10 cellular contexts compared by ENCODE assay signal in the genomic region with DNA sequence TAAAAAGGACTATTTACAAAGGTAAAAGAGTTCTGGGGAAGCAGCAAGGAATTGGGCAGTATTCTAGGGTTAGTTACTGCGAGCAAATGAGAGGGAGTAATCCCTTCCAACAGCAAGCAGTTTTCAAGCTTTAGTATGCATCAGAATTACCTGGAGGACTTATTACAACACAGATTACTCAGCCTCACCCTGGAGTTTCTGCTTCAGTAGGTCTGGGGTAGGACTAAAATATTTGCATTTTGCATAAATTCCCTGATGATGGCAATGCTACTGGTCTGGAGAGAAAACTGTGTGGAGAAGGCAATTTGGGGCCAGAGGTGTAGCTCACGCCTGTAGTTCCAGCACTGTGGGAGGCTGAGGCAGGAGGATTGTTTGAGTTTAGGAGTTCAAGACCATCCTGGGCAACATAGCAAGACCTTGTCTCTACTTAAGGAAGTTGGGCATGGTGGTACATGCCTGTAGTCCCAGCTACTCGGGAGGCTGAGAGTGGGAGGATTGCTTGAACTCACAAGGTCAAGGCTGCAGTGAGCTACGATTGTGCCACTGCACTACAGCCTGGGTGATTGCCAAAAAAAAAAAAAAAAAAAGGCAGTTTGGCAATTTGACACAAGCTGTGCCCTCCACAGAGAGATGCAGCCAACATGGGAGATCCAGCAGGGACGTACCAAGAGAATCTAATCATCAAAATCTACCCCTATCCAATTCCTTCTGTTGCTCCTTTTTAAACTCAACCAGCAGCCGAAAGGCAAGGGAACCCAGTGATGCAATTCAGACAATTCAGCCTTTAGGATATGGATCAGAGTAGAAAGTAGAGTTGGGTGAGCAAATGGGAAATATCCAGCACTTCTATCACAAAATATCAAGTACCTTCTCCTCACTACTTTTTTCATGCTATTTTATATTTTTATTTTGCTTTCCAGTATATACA. TPM values are rescaled to one million over a fixed set of nuclear protein-coding genes. Genes with fewer than 3 reads are reported as not detected.
DNase-seq lines count a peak whose midpoint lies in the region; ATAC-seq, FAIRE-seq and TF ChIP-seq lines count a peak whose summit lies in the region.
"Had no signal": no experiment of that assay in that cellular context is flagged by ENCODE, and none has a peak within 500 bp of the region (broad histone marks: within the 10 kb centered on the region; RNA-seq: fewer than 3 reads in every experiment).

No MANE protein-coding gene starts in this region.

- peak overlapping the region; percentile 88 to 90 (median 89) for H3K27ac Mint-ChIP-seq in CD4-positive, CD25-positive, alpha-beta regulatory T cell
- peak overlapping the region; percentile 95 for H3K27ac Mint-ChIP-seq in activated CD4-positive, alpha-beta memory T cell treated with anti-CD3 and anti-CD28 coated beads for 36 hours

- ATAC-seq in CD4-positive, CD25-positive, alpha-beta regulatory T cell (ENCODE audit: low read depth in 2 of 2), result no peak
- ATAC-seq in HG03045 (IDR thresholded peaks at IDR 0.05; ENCODE audit: unreplicated experiment), result no peak
- ATAC-seq: left colon had no signal

- H3K27me3 ChIP-seq in CD4-positive, CD25-positive, alpha-beta regulatory T cell (ENCODE audit: control insufficient read depth, insufficient read depth, low read length), result no peaks in the 10 kb centered on the region
- H3K27me3 ChIP-seq in liver (ENCODE audit: control insufficient read depth in 4 of 4, insufficient read depth in 4 of 4, low read length in 3 of 4) (no peaks in the 10 kb centered on the region), brain microvascular endothelial cell (replicated peaks) (no peaks in the 10 kb centered on the region)

- H3K36me3 ChIP-seq in CD4-positive, CD25-positive, alpha-beta regulatory T cell (ENCODE audit: control insufficient read depth, insufficient read depth, low read length), result no peaks in the 10 kb centered on the region
- no peaks in the 10 kb centered on the region for H3K36me3 ChIP-seq in liver (ENCODE audit: control insufficient read depth in 4 of 4, insufficient read depth in 3 of 4, low read depth in 1 of 4, low read length in 3 of 4)
- no peaks in the 10 kb centered on the region for H3K36me3 ChIP-seq in brain microvascular endothelial cell (replicated peaks)

- WGBS in liver, result 53% methylated on average over 6 of the region's 6 CpGs

- no peak for FAIRE-seq in frontal cortex (lab: Jason Lieb, UNC)

- in situ Hi-C loops in KBM-7 (cut with MboI; ENCODE audit: low pct_unique_long_range_greater_than_20kb, low sequenced_read_pairs) (loop anchor here (25.0 kb wide), 1 partner anchor 194 kb away; a partner anchor contains a TSS), brain microvascular endothelial cell (cut with HindIII; ENCODE audit: low pct_ligation_motif_present, low sequenced_read_pairs) (no loop called here)

- POLR2A ChIA-PET in activated CD4-positive, alpha-beta memory T cell treated with anti-CD3 and anti-CD28 coated beads for 36 hours (lab: Charles Lee), result interaction anchor here (1.2 to 2.7 kb wide), 3 partner anchors 26 to 527 kb away, joined by 10 to 14 read pairs (median 11); a partner anchor contains a TSS

- H3K36me3 Mint-ChIP-seq in CD4-positive, CD25-positive, alpha-beta regulatory T cell, result no peaks in the 10 kb centered on the region
- H3K36me3 Mint-ChIP-seq in activated CD4-positive, alpha-beta memory T cell treated with anti-CD3 and anti-CD28 coated beads for 36 hours, result no peaks in the 10 kb centered on the region

- no peaks in the 10 kb centered on the region for H3K9me3 ChIP-seq in CD4-positive, CD25-positive, alpha-beta regulatory T cell (ENCODE audit: control insufficient read depth in 2 of 2, low read length in 2 of 2)
- no peaks in the 10 kb centered on the region for H3K9me3 ChIP-seq in liver (ENCODE audit: control insufficient read depth in 4 of 4, low read length in 3 of 4)

- peak overlapping the region in 1 of 4 donors; percentile 71 for H3K4me3 Mint-ChIP-seq in CD4-positive, CD25-positive, alpha-beta regulatory T cell
- H3K4me3 Mint-ChIP-seq in activated CD4-positive, alpha-beta memory T cell treated with anti-CD3 and anti-CD28 coated beads for 36 hours, result no peak overlapping the region

- H3K9ac ChIP-seq in liver (ENCODE audit: low read depth in 1 of 2, low read length in 2 of 2), result no peak overlapping the region

- H3K27ac ChIP-seq in CD4-positive, CD25-positive, alpha-beta regulatory T cell (ENCODE audit: insufficient read depth, low read length, poor library complexity, severe bottlenecking), result peak overlapping the region; percentile 67
- H3K27ac ChIP-seq in liver (ENCODE audit: low read depth in 1 of 2, low read length in 2 of 2) (no peak overlapping the region), brain microvascular endothelial cell (no peak overlapping the region)

- peak in 1 of 3 donors; percentile 46 for DNase-seq in CD4-positive, CD25-positive, alpha-beta regulatory T cell
- peak; percentile 41 for DNase-seq in KBM-7
- DNase-seq in activated CD4-positive, alpha-beta memory T cell treated with anti-CD3 and anti-CD28 coated beads for 36 hours, result no peak
- DNase-seq in brain microvascular endothelial cell, result no peak
- no peak for DNase-seq in frontal cortex (ENCODE audit: low spot score in 2 of 2)
- DNase-seq in COR-L47 (lab: John Stamatoyannopoulos, UW), result no peak
- DNase-seq: activated CD8-positive, alpha-beta memory T cell treated with anti-CD3 and anti-CD28 coated beads, Interleukin-2, amount 50 U/mL, for 48 hours; left colon had no signal

- H3K4me3 ChIP-seq in CD4-positive, CD25-positive, alpha-beta regulatory T cell (ENCODE audit: low read depth, low read length), result peak overlapping the region; percentile 38
- H3K4me3 ChIP-seq in liver (ENCODE audit: low read depth in 1 of 3, low read length in 3 of 3) (no peak overlapping the region), brain microvascular endothelial cell (ENCODE audit: low read depth, low read length) (no peak overlapping the region)

- H3K4me1 Mint-ChIP-seq in CD4-positive, CD25-positive, alpha-beta regulatory T cell, result peaks cover 25 to 73% (median 60%) of the 10 kb centered on the region in 4 donors
- H3K4me1 Mint-ChIP-seq in activated CD4-positive, alpha-beta memory T cell treated with anti-CD3 and anti-CD28 coated beads for 36 hours (ENCODE audit: low read depth), result peaks cover 81% of the 10 kb centered on the region

- peaks cover 28% of the 10 kb centered on the region for H3K4me1 ChIP-seq in CD4-positive, CD25-positive, alpha-beta regulatory T cell (ENCODE audit: control insufficient read depth, insufficient read depth, low read length, poor library complexity, severe bottlenecking)
- H3K4me1 ChIP-seq in liver (ENCODE audit: control insufficient read depth in 4 of 4, insufficient read depth in 4 of 4, low read length in 3 of 4), result peaks cover 4 to 22% (median 13%) of the 10 kb centered on the region in 4 donors

- TF ChIP-seq RAD21 in liver (IDR thresholded peaks at IDR 0.05), result peak in 1 of 2 donors; percentile 3

- no peaks in the 10 kb centered on the region for H3K27me3 Mint-ChIP-seq in CD4-positive, CD25-positive, alpha-beta regulatory T cell
- no peaks in the 10 kb centered on the region for H3K27me3 Mint-ChIP-seq in activated CD4-positive, alpha-beta memory T cell treated with anti-CD3 and anti-CD28 coated beads for 36 hours

- H3K9me3 Mint-ChIP-seq in CD4-positive, CD25-positive, alpha-beta regulatory T cell, result peaks cover 0 to 4% (median 0%) of the 10 kb centered on the region in 7 donors
- no peaks in the 10 kb centered on the region for H3K9me3 Mint-ChIP-seq in activated CD4-positive, alpha-beta memory T cell treated with anti-CD3 and anti-CD28 coated beads for 36 hours

- intact Hi-C loops in activated CD4-positive, alpha-beta memory T cell treated with anti-CD3 and anti-CD28 coated beads for 36 hours (cut with micrococcal nuclease), result loop anchor here (1.0 to 5.0 kb wide), 2 partner anchors 116 to 744 kb away; a partner anchor contains a TSS

- CTCF ChIA-PET in activated CD4-positive, alpha-beta memory T cell treated with anti-CD3 and anti-CD28 coated beads for 36 hours (lab: Charles Lee), result interaction anchor here (1.0 to 2.4 kb wide), 5 partner anchors 26 to 207 kb away, joined by 3 to 11 read pairs (median 4); a partner anchor contains a TSS

- TF ChIP-seq CTCF in liver (IDR thresholded peaks at IDR 0.05; ENCODE audit: low read depth, low read length, missing input control), result no peak
- no peak for TF ChIP-seq CTCF in brain microvascular endothelial cell (IDR thresholded peaks at IDR 0.05; ENCODE audit: low read depth, low read length, missing control alignments)

TF ChIP-seq in liver, 16 proteins besides CTCF, POLR2A, EP300 and RAD21:
- TF ChIP-seq FOXA1 (IDR thresholded peaks at IDR 0.05) (no peak), HNF4A (conservative IDR thresholded peaks at IDR 0.05) (no peak), RXRA (IDR thresholded peaks at IDR 0.05) (peak; percentile 8 to 34)
TF ChIP-seq in liver: peak in this region for 1.

RNA-seq across cellular contexts. Expression of a gene that starts 27.1 kb away (rescaled TPM):
- total RNA-seq in CD4-positive, CD25-positive, alpha-beta regulatory T cell, result 9.5 TPM
- polyA plus RNA-seq in CD4-positive, CD25-positive, alpha-beta regulatory T cell, result 1 to 10 TPM; 3.0 to 5.6 (median 4.0) TPM
- 10 to 100 TPM; 12.0 to 12.7 TPM for total RNA-seq in activated CD4-positive, alpha-beta memory T cell treated with anti-CD3 and anti-CD28 coated beads for 36 hours
- total RNA-seq in liver (10 to 100 TPM in 1 of 2 donors, 1 to 10 TPM in 1; 7.3 to 10.2 TPM), frontal cortex (12.6 TPM)
- polyA plus RNA-seq in liver, result 1 to 10 TPM; 1.3 to 1.8 TPM
